ENCODE assay signal across 21 cellular contexts in genomic region chr6:135018057-135018456, GRCh38.
"Had no signal": no experiment of that assay in that cellular context is flagged by ENCODE, and none has a peak within 500 bp of the region (broad histone marks: within the 10 kb centered on the region; RNA-seq: fewer than 3 reads in every experiment).

No MANE protein-coding gene starts in this region.

- H3K4me3 Mint-ChIP-seq: activated CD4-positive, alpha-beta T cell treated with anti-CD3 and anti-CD28 coated beads for 36 hours; activated naive CD8-positive, alpha-beta T cell treated with anti-CD3 and anti-CD28 coated beads, Interleukin-2, amount 10 ng/mL, durations not matched to agents 7 days and 5 days; neural crest cell had no signal

- H3K9me3 Mint-ChIP-seq: activated naive CD8-positive, alpha-beta T cell treated with anti-CD3 and anti-CD28 coated beads, Interleukin-2, amount 10 ng/mL, durations not matched to agents 7 days and 5 days; activated T-helper 2 cell treated with anti-CD3 and anti-CD28 coated beads, Interferon-gamma antibody, Interleukin-2, Interleukin-4, amounts not matched to agents 10 μg/mL and 5 μg/mL and 100 μg/mL, durations not matched to agents 14 hours and 24 hours and 36 hours; neural crest cell had no signal

- H3K36me3 ChIP-seq: brain microvascular endothelial cell, left ventricle myocardium inferior, spleen, thyroid gland, upper lobe of left lung, vagina had no signal

- H3K27ac ChIP-seq: brain microvascular endothelial cell, coronary artery, left ventricle myocardium inferior, spleen, stomach, thyroid gland, upper lobe of left lung, vagina had no signal

- H3K27me3 Mint-ChIP-seq: activated CD4-positive, alpha-beta T cell treated with anti-CD3 and anti-CD28 coated beads for 36 hours; activated naive CD8-positive, alpha-beta T cell treated with anti-CD3 and anti-CD28 coated beads, Interleukin-2, amount 10 ng/mL, durations not matched to agents 7 days and 5 days had no signal

- H3K27ac Mint-ChIP-seq: activated CD4-positive, alpha-beta T cell treated with anti-CD3 and anti-CD28 coated beads for 36 hours; activated naive CD8-positive, alpha-beta T cell treated with anti-CD3 and anti-CD28 coated beads, Interleukin-2, amount 10 ng/mL, durations not matched to agents 7 days and 5 days; activated T-helper 2 cell treated with anti-CD3 and anti-CD28 coated beads, Interferon-gamma antibody, Interleukin-2, Interleukin-4, amounts not matched to agents 10 μg/mL and 5 μg/mL and 100 μg/mL, durations not matched to agents 14 hours and 24 hours and 36 hours had no signal

- H3K9me3 ChIP-seq: left ventricle myocardium inferior, mucosa of descending colon, spleen, stomach, thyroid gland, upper lobe of left lung, vagina had no signal

- H3K4me1 ChIP-seq: left ventricle myocardium inferior, thyroid gland, upper lobe of left lung, vagina had no signal

- H3K4me1 Mint-ChIP-seq: neural crest cell had no signal

- H3K4me3 ChIP-seq: coronary artery, left ventricle myocardium inferior, lung, mucosa of descending colon, spleen, stomach, thyroid gland, upper lobe of left lung, vagina had no signal

- ATAC-seq: activated CD4-positive, alpha-beta T cell treated with anti-CD3 and anti-CD28 coated beads for 36 hours; mucosa of descending colon; right cardiac atrium had no signal

- DNase-seq: activated CD4-positive, alpha-beta T cell treated with anti-CD3 and anti-CD28 coated beads for 36 hours; activated CD4-positive, CD25-positive, alpha-beta regulatory T cell; activated CD8-positive, alpha-beta memory T cell treated with anti-CD3 and anti-CD28 coated beads for 24 hours; activated naive CD8-positive, alpha-beta T cell treated with anti-CD3 and anti-CD28 coated beads, Interleukin-2, amount 10 ng/mL, durations not matched to agents 7 days and 5 days; amniotic stem cell; brain microvascular endothelial cell; dorsolateral prefrontal cortex; effector memory CD4-positive, alpha-beta T cell; left ventricle myocardium inferior; mucosa of descending colon; occipital lobe; right cardiac atrium; spleen; stomach; thyroid gland; upper lobe of left lung had no signal

- H3K27me3 ChIP-seq: brain microvascular endothelial cell, dorsolateral prefrontal cortex, spleen, stomach, thyroid gland, upper lobe of left lung, vagina had no signal
